32 cellular contexts compared by ENCODE assay signal in genomic region chr11:72981067-72981466, GRCh38.
DNase-seq lines count a peak whose midpoint lies in the region; ATAC-seq, FAIRE-seq and TF ChIP-seq lines count a peak whose summit lies in the region.
"Had no signal": no experiment of that assay in that cellular context is flagged by ENCODE, and none has a peak within 500 bp of the region (broad histone marks: within the 10 kb centered on the region; RNA-seq: fewer than 3 reads in every experiment).

No MANE protein-coding gene starts in this region.

- H3K4me3 ChIP-seq in OCI-LY3 (ENCODE audit: low read length) (no peak overlapping the region), GM12878 (no peak overlapping the region), trophoblast cell (ENCODE audit: low read depth, low read length) (no peak overlapping the region)
- H3K4me3 ChIP-seq: A549, heart right ventricle, psoas muscle, sigmoid colon, suprapubic skin had no signal

- no peak overlapping the region for H3K23ac ChIP-seq in trophoblast cell (ENCODE audit: low read length)

- no peak overlapping the region for H2BK120ac ChIP-seq in trophoblast cell (ENCODE audit: insufficient read depth, low read length, poor library complexity)

- H4K8ac ChIP-seq in trophoblast cell (ENCODE audit: low read depth, low read length), result no peak overlapping the region

- H3K27ac Mint-ChIP-seq in activated T-cell treated with anti-CD3 and anti-CD28 coated beads, Interleukin-2, amount 50 U/mL, for 72 hours, result peak overlapping the region; percentile 80
- no peak overlapping the region for H3K27ac Mint-ChIP-seq in activated T-cell treated with anti-CD3 and anti-CD28 coated beads, Interleukin-2, amount 50 U/mL, for 24 hours
- H3K27ac Mint-ChIP-seq: activated CD4-positive, alpha-beta T cell treated with anti-CD3 and anti-CD28 coated beads, Interleukin-2, amount 10 ng/mL, durations not matched to agents 24 days and 14 days; activated naive CD8-positive, alpha-beta T cell; H9 had no signal

- H3K14ac ChIP-seq in trophoblast cell (ENCODE audit: low read length), result no peak overlapping the region

- 5% methylated on average over 1 of the region's 1 CpG for WGBS in GM12878 (ENCODE audit: insufficient coverage, insufficient replicate concordance, low lambda C conversion rate, missing lambda C conversion rate)
- no CpG with 5 or more reads among the region's 1 CpG for WGBS in trophoblast cell (ENCODE audit: extremely low coverage, insufficient coverage, insufficient read length)

- intact Hi-C loops in GM12878 (cut with micrococcal nuclease; ENCODE audit: unreplicated experiment), result no loop called here

- H3K9me3 Mint-ChIP-seq in activated T-cell treated with anti-CD3 and anti-CD28 coated beads, Interleukin-2, amount 50 U/mL, for 72 hours, result peaks cover 3 to 6% of the 10 kb centered on the region in 2 donors
- H3K9me3 Mint-ChIP-seq in activated T-cell treated with anti-CD3 and anti-CD28 coated beads, Interleukin-2, amount 50 U/mL, for 24 hours, result peaks cover 2% of the 10 kb centered on the region

- H4K20me1 ChIP-seq in OCI-LY3 (ENCODE audit: insufficient read depth, low read length), result peaks cover 52% of the 10 kb centered on the region
- no peaks in the 10 kb centered on the region for H4K20me1 ChIP-seq in GM12878 (ENCODE audit: control insufficient read depth, insufficient read depth)

- TSS peak; percentile 7 for BruUV-seq in GM12878 (replicated peaks; lab: Mats Ljungman, UMichigan)

- H3K4me1 ChIP-seq in OCI-LY3 (ENCODE audit: low read length) (peaks cover 44% of the 10 kb centered on the region), GM12878 (ENCODE audit: control insufficient read depth, insufficient read depth, low read length) (peaks cover 13% of the 10 kb centered on the region; the same call in 1 of the 2 replicates), trophoblast cell (ENCODE audit: control insufficient read depth in 1 of 2, insufficient read depth in 2 of 2, low read length in 2 of 2) (no peaks in the 10 kb centered on the region)
- H3K4me1 ChIP-seq: A549 had no signal

- in situ Hi-C loops in GM12878 (cut with MboI), result no loop called here

- H2AFZ ChIP-seq in OCI-LY3 (ENCODE audit: low read depth, low read length), result no peak overlapping the region
- H2AFZ ChIP-seq in GM12878 (ENCODE audit: control insufficient read depth, low read depth, low read length), result no peak overlapping the region
- no peak overlapping the region for H2AFZ ChIP-seq in trophoblast cell (ENCODE audit: insufficient read depth, low read length, poor library complexity)

- H3K4me3 Mint-ChIP-seq in activated T-cell treated with anti-CD3 and anti-CD28 coated beads, Interleukin-2, amount 50 U/mL, for 72 hours, result no peak overlapping the region
- H3K4me3 Mint-ChIP-seq in activated T-cell treated with anti-CD3 and anti-CD28 coated beads, Interleukin-2, amount 50 U/mL, for 24 hours, result no peak overlapping the region
- H3K4me3 Mint-ChIP-seq: activated CD4-positive, alpha-beta T cell treated with anti-CD3 and anti-CD28 coated beads, Interleukin-2, amount 10 ng/mL, durations not matched to agents 24 days and 14 days; activated naive CD8-positive, alpha-beta T cell; H9; naive thymus-derived CD8-positive, alpha-beta T cell had no signal

- H4K91ac ChIP-seq in trophoblast cell (ENCODE audit: low read depth, low read length), result no peak overlapping the region

- H3K36me3 Mint-ChIP-seq in activated T-cell treated with anti-CD3 and anti-CD28 coated beads, Interleukin-2, amount 50 U/mL, for 72 hours (ENCODE audit: insufficient read depth in 2 of 2), result peaks cover 12% of the 10 kb centered on the region in 2 donors
- peaks cover 71% of the 10 kb centered on the region for H3K36me3 Mint-ChIP-seq in activated T-cell treated with anti-CD3 and anti-CD28 coated beads, Interleukin-2, amount 50 U/mL, for 24 hours (ENCODE audit: low read depth)

- H2AK5ac ChIP-seq in trophoblast cell (ENCODE audit: low read length), result no peak overlapping the region

- H3K27ac ChIP-seq in OCI-LY3 (ENCODE audit: low read length) (peak overlapping the region; percentile 57), GM12878 (ENCODE audit: control insufficient read depth, insufficient read depth) (peak overlapping the region; percentile 50), trophoblast cell (ENCODE audit: low read depth, low read length) (no peak overlapping the region)
- H3K27ac ChIP-seq: A549, psoas muscle, sigmoid colon, suprapubic skin had no signal

- no peak overlapping the region for H3K4ac ChIP-seq in trophoblast cell (ENCODE audit: low read depth, low read length)

- no peak overlapping the region for H3K18ac ChIP-seq in trophoblast cell (ENCODE audit: low read length)

- RAD21 ChIA-PET in GM12878 (lab: Charles Lee; ENCODE audit: unreplicated experiment), result interaction anchor here (0.9 to 2.3 kb wide), 6 partner anchors 10 to 195 kb away, joined by 3 to 7 read pairs (median 5); no protein-coding TSS in a partner anchor

- TF ChIP-seq CTCF in OCI-LY3 (IDR thresholded peaks at IDR 0.05; ENCODE audit: low read depth, low read length) (no peak), GM12878 (IDR thresholded peaks at IDR 0.05 in 2 of 3, conservative IDR thresholded peaks at IDR 0.05 in 1 of 3; ENCODE audit: control insufficient read depth in 2 of 3, extremely low read depth in 1 of 3, insufficient read depth in 1 of 3, low read depth in 3 of 3, low read length in 3 of 3) (no peak)

- no peaks in the 10 kb centered on the region for H3K79me1 ChIP-seq in trophoblast cell (ENCODE audit: low read length)

- no peaks in the 10 kb centered on the region for H3K27me3 ChIP-seq in OCI-LY3 (ENCODE audit: low read depth, low read length)
- H3K27me3 ChIP-seq in GM12878 (replicated peaks in 1 of 2; ENCODE audit: control insufficient read depth in 2 of 2, insufficient read depth in 2 of 2, low read length in 1 of 2), result no peaks in the 10 kb centered on the region
- H3K27me3 ChIP-seq in trophoblast cell (ENCODE audit: insufficient read depth, low read length), result no peaks in the 10 kb centered on the region
- H3K27me3 ChIP-seq: heart right ventricle, sigmoid colon, suprapubic skin had no signal

- CTCF ChIA-PET in GM12878 (lab: Yijun Ruan, JAX), result interaction anchor here (0.9 to 3.1 kb wide), 8 partner anchors 9 to 309 kb away, joined by 3 to 12 read pairs (median 4); partner anchors contain the start of gene FCHSD2

- FAIRE-seq in GM12878 (lab: Jason Lieb, UNC), result no peak
- FAIRE-seq: A549, endothelial cell of umbilical vein, frontal cortex, GM12891 had no signal

- H2BK5ac ChIP-seq in trophoblast cell (ENCODE audit: low read depth, low read length, poor library complexity), result no peak overlapping the region

- no peak overlapping the region for H4K12ac ChIP-seq in trophoblast cell (ENCODE audit: low read depth, low read length)

- peaks cover 59% of the 10 kb centered on the region for H3K36me3 ChIP-seq in OCI-LY3 (replicated peaks; ENCODE audit: low read depth, low read length)
- H3K36me3 ChIP-seq in GM12878 (ENCODE audit: control insufficient read depth in 2 of 2, insufficient read depth in 2 of 2, low read length in 1 of 2), result peaks cover 2 to 23% of the 10 kb centered on the region in 2 experiments
- peaks cover 0 to 2% of the 10 kb centered on the region in 2 experiments for H3K36me3 ChIP-seq in trophoblast cell (ENCODE audit: control insufficient read depth in 1 of 2, insufficient read depth in 2 of 2, low read length in 2 of 2)

- H3K4me2 ChIP-seq in OCI-LY3 (ENCODE audit: low read length), result peak overlapping the region; percentile 15; the same call in 1 of the 2 replicates
- H3K4me2 ChIP-seq in GM12878 (ENCODE audit: control insufficient read depth, insufficient read depth), result no peak overlapping the region
- no peak overlapping the region for H3K4me2 ChIP-seq in trophoblast cell (ENCODE audit: low read length)
- H3K4me2 ChIP-seq: A549 had no signal

- H3K4me1 Mint-ChIP-seq in activated T-cell treated with anti-CD3 and anti-CD28 coated beads, Interleukin-2, amount 50 U/mL, for 72 hours (ENCODE audit: low read depth), result peaks cover 20% of the 10 kb centered on the region
- peaks cover 25% of the 10 kb centered on the region for H3K4me1 Mint-ChIP-seq in activated T-cell treated with anti-CD3 and anti-CD28 coated beads, Interleukin-2, amount 50 U/mL, for 24 hours (ENCODE audit: low read depth)

- POLR2A ChIA-PET in GM12878 (lab: Charles Lee), result interaction anchor here (0.6 to 1.3 kb wide), 3 partner anchors 29 to 538 kb away, joined by 3 read pairs; no protein-coding TSS in a partner anchor

- DNase-seq in activated T-cell treated with anti-CD3 and anti-CD28 coated beads, Interleukin-2, amount 50 U/mL, for 72 hours, result no peak
- DNase-seq in activated T-cell treated with anti-CD3 and anti-CD28 coated beads, Interleukin-2, amount 50 U/mL, for 24 hours, result no peak
- DNase-seq in GM12878 (ENCODE audit: low read depth, low spot score), result no peak
- no peak for DNase-seq in dedifferentiated amniotic fluid mesenchymal stem cell (ENCODE audit: extremely low spot score)
- no peak for DNase-seq in NCI-H510A (lab: John Stamatoyannopoulos, UW)
- DNase-seq in trophoblast cell, result no peak
- no peak for DNase-seq in NCI-H345 treated with DMSO at 0.1 percent for 48 hours (lab: John Stamatoyannopoulos, UW; ENCODE audit: unreplicated experiment)
- DNase-seq: activated CD4-positive, alpha-beta T cell treated with anti-CD3 and anti-CD28 coated beads, Interleukin-2, amount 10 ng/mL, durations not matched to agents 24 days and 14 days; activated CD8-positive, alpha-beta memory T cell treated with anti-CD3 and anti-CD28 coated beads for 24 hours; activated effector memory CD4-positive, alpha-beta T cell treated with anti-CD3 and anti-CD28 coated beads, Interleukin-2, amount 50 U/mL, for 16 hours; activated T-cell treated with anti-CD3 and anti-CD28 coated beads for 4 hours; AML-193; EL; H9; heart right ventricle; kidney glomerular epithelial cell; midbrain; naive thymus-derived CD8-positive, alpha-beta T cell; NCI-H1694 treated with DMSO at 0.1 percent for 48 hours; psoas muscle; Right ventricle myocardium superior; sigmoid colon; stimulated activated CD4-positive, alpha-beta T cell treated with anti-CD3 and anti-CD28 coated beads, Interleukin-4, amount 100 ng/mL, for 24 hours; T-helper 9 cell had no signal

- H3K79me2 ChIP-seq in OCI-LY3 (ENCODE audit: low read length) (peaks cover 87% of the 10 kb centered on the region), GM12878 (ENCODE audit: control insufficient read depth, insufficient read depth, low read length) (no peaks in the 10 kb centered on the region; the same call in 1 of the 2 replicates), trophoblast cell (ENCODE audit: control insufficient read depth, insufficient read depth, low read length, poor library complexity) (no peaks in the 10 kb centered on the region)

- no peak for TF ChIP-seq EP300 in GM12878 (IDR thresholded peaks at IDR 0.05; ENCODE audit: borderline replicate concordance in 1 of 2, control insufficient read depth in 1 of 2, low read depth in 2 of 2, low read length in 2 of 2)

- H3K9me3 ChIP-seq in OCI-LY3 (ENCODE audit: insufficient read depth, low read length) (no peaks in the 10 kb centered on the region), GM12878 (replicated peaks; ENCODE audit: control insufficient read depth, insufficient read depth, low read length) (peaks cover 16% of the 10 kb centered on the region; the same call in 2 of the 3 replicates), trophoblast cell (ENCODE audit: insufficient read depth, low read depth, low read length) (no peaks in the 10 kb centered on the region)
- H3K9me3 ChIP-seq: psoas muscle, sigmoid colon, suprapubic skin had no signal

- H3K9ac ChIP-seq in OCI-LY3 (ENCODE audit: low read length) (no peak overlapping the region), GM12878 (ENCODE audit: control insufficient read depth, insufficient read depth, low read length) (no peak overlapping the region), trophoblast cell (ENCODE audit: low read length) (no peak overlapping the region)

- H2BK12ac ChIP-seq in trophoblast cell (ENCODE audit: low read length), result no peak overlapping the region

- TF ChIP-seq POLR2A in GM12878 (IDR thresholded peaks at IDR 0.05; ENCODE audit: low read depth, low read length), result no peak

- H3K27me3 Mint-ChIP-seq in activated T-cell treated with anti-CD3 and anti-CD28 coated beads, Interleukin-2, amount 50 U/mL, for 72 hours (ENCODE audit: low read depth), result no peaks in the 10 kb centered on the region
- H3K27me3 Mint-ChIP-seq in activated T-cell treated with anti-CD3 and anti-CD28 coated beads, Interleukin-2, amount 50 U/mL, for 24 hours, result no peaks in the 10 kb centered on the region
- H3K27me3 Mint-ChIP-seq: activated CD4-positive, alpha-beta T cell treated with anti-CD3 and anti-CD28 coated beads, Interleukin-2, amount 10 ng/mL, durations not matched to agents 24 days and 14 days; activated naive CD8-positive, alpha-beta T cell; naive thymus-derived CD8-positive, alpha-beta T cell had no signal

- SMC1A ChIA-PET in GM12878 (lab: Charles Lee; ENCODE audit: uncharacterized antibody, unreplicated experiment), result interaction anchor here (0.7 to 3.4 kb wide), 26 partner anchors 9 to 355 kb away, joined by 3 to 24 read pairs (median 4); no protein-coding TSS in a partner anchor

- ATAC-seq in activated T-cell treated with anti-CD3 and anti-CD28 coated beads, Interleukin-2, amount 50 U/mL, for 72 hours (replicated peaks in 1 of 2), result peak in 1 of 2 donors; percentile 47
- peak; percentile 72 for ATAC-seq in GM12878
- ATAC-seq: A549; heart right ventricle; naive thymus-derived CD8-positive, alpha-beta T cell; Panc1; psoas muscle had no signal

- TF ChIP-seq RAD21 in GM12878 (IDR thresholded peaks at IDR 0.05; ENCODE audit: insufficient read depth, low read depth, low read length), result no peak
